1 cellular context compared by ENCODE assay signal in genomic region chr1:192108143-192108542, GRCh38.
TF ChIP-seq lines count a peak whose summit lies in the region.

No MANE protein-coding gene starts in this region.

TF ChIP-seq in K562, 482 proteins besides CTCF, POLR2A, EP300 and RAD21 (continued from another document):
- no peak for TF ChIP-seq ELK3 (CRISPR knock-in tag; IDR thresholded peaks at IDR 0.05)
- TF ChIP-seq GATAD2B (IDR thresholded peaks at IDR 0.05; ENCODE audit: borderline replicate concordance): no peak
- no peak for TF ChIP-seq ZNF395 (CRISPR knock-in tag; IDR thresholded peaks at IDR 0.05)
- TF ChIP-seq TAL1 (IDR thresholded peaks at IDR 0.05): peak; percentile 85
- no peak for TF ChIP-seq ATF4 (CRISPR knock-in tag; IDR thresholded peaks at IDR 0.05)
- TF ChIP-seq CXXC5 (CRISPR knock-in tag; IDR thresholded peaks at IDR 0.05): no peak
- no peak for TF ChIP-seq PBX2 (CRISPR knock-in tag; IDR thresholded peaks at IDR 0.05; ENCODE audit: low read depth)
- no peak for TF ChIP-seq PBX2 (tag; conservative IDR thresholded peaks at IDR 0.05; ENCODE audit: low read depth)
- no peak for TF ChIP-seq MTA3 (IDR thresholded peaks at IDR 0.05; ENCODE audit: borderline replicate concordance)
- peak; percentile 64; the same call in 1 of the 2 replicates for TF ChIP-seq ETV5 (CRISPR knock-in tag; IDR thresholded peaks at IDR 0.05; ENCODE audit: low read depth)
- 0 out of 2 replicates have a peak, but pooled peaks have one; percentile 10 for TF ChIP-seq PHB2 (IDR thresholded peaks at IDR 0.05; ENCODE audit: low read depth)
- TF ChIP-seq CEBPB (tag; IDR thresholded peaks at IDR 0.05): peak; percentile 40; the same call in 1 of the 2 replicates
- TF ChIP-seq SP1 (CRISPR knock-in tag; IDR thresholded peaks at IDR 0.05): peak; percentile 41; the same call in 1 of the 2 replicates
- TF ChIP-seq ZZZ3 (IDR thresholded peaks at IDR 0.05): no peak
